In genomic region chr5:43039468-43040286, GRCh38 we compare ENCODE assay signal across 8 cellular contexts. TPM values are rescaled to one million over a fixed set of nuclear protein-coding genes. Genes with fewer than 3 reads are reported as not detected.
DNase-seq lines count a peak whose midpoint lies in the region; TF ChIP-seq lines count a peak whose summit lies in the region.

No MANE protein-coding gene starts in this region.

- H3K79me2 ChIP-seq in GM23248 (ENCODE audit: insufficient read depth): peaks cover 63% of the 10 kb centered on the region

- H3F3A ChIP-seq in GM23248 (ENCODE audit: insufficient read depth): peaks cover 27% of the 10 kb centered on the region

- no peaks in the 10 kb centered on the region for H3K27me3 ChIP-seq in GM23248 (replicated peaks; ENCODE audit: insufficient read depth)

- H3K27ac ChIP-seq in GM23248: peak overlapping the region; percentile 98

- H4K20me1 ChIP-seq in GM23248 (ENCODE audit: insufficient read depth): no peaks in the 10 kb centered on the region

- peaks cover 4% of the 10 kb centered on the region; the same call in 1 of the 2 replicates for H3K4me1 ChIP-seq in GM23248 (ENCODE audit: insufficient read depth)

- intact Hi-C loops in lower leg skin (cut with DNase I; ENCODE audit: low total_unique reads): no loop called here

- H3K9me2 ChIP-seq in GM23248 (ENCODE audit: insufficient read depth): no peaks in the 10 kb centered on the region

- no peak for TF ChIP-seq POLR2A in lower leg skin (IDR thresholded peaks at IDR 0.05)

- WGBS in GM23248 (ENCODE audit: low coverage in 1 of 2, low lambda C conversion rate in 2 of 2, missing lambda C conversion rate in 2 of 2), 2 experiments: 72% methylated on average over 35 of the region's 35 CpGs
- WGBS in lower leg skin, 2 donors: 13 to 19% methylated on average over 34 to 35 of the region's 35 CpGs

- peak overlapping the region; percentile 85 for H2AFZ ChIP-seq in GM23248

- H3K4me2 ChIP-seq in GM23248 (ENCODE audit: unreplicated experiment): peak overlapping the region; percentile 93

- TF ChIP-seq CTCF in WI38 (IDR thresholded peaks at IDR 0.05; ENCODE audit: low read depth, low read length): no peak
- peak; percentile 42 for TF ChIP-seq CTCF in choroid plexus epithelial cell (conservative IDR thresholded peaks at IDR 0.05; ENCODE audit: low read depth, low read length)
- no peak for TF ChIP-seq CTCF in lower leg skin (IDR thresholded peaks at IDR 0.05)

- peak; percentile 72 for DNase-seq in CD1c-positive myeloid dendritic cell (ENCODE audit: extremely low spot score)
- DNase-seq in GM23248: peak; percentile 58
- DNase-seq in NCI-H2107 (lab: John Stamatoyannopoulos, UW): peak; percentile 75
- DNase-seq in choroid plexus epithelial cell (ENCODE audit: low read depth): peak; percentile 86
- peak; percentile 62 to 94 for DNase-seq in lower leg skin (ENCODE audit: low spot score in 2 of 2)
- peak; percentile 49 to 51 for DNase-seq in stimulated activated CD8-positive, alpha-beta memory T cell treated with anti-CD3 and anti-CD28 coated beads, Interleukin-2, amount 100 ng/mL, for 48 hours (ENCODE audit: low read depth in 2 of 2)
- no peak for DNase-seq in iPS-NIHi11 (ENCODE audit: low spot score)

- in situ Hi-C loops in GM23248 (cut with MboI): no loop called here

- H3K9me3 ChIP-seq in GM23248 (ENCODE audit: low read depth): no peaks in the 10 kb centered on the region

- H3K4me3 ChIP-seq in GM23248 (peak overlapping the region; percentile 80), WI38 (ENCODE audit: low read depth, low read length) (peak overlapping the region; percentile 44), choroid plexus epithelial cell (ENCODE audit: low read depth, low read length) (peak overlapping the region; percentile 81), lower leg skin (ENCODE audit: low read depth, poor library complexity, severe bottlenecking) (peak overlapping the region; percentile 15)

- no peaks in the 10 kb centered on the region for H3K36me3 ChIP-seq in GM23248 (ENCODE audit: low read depth)

- peak overlapping the region; percentile 96 for H3K9ac ChIP-seq in GM23248

RNA-seq across cellular contexts. Expression of gene ANXA2R, which starts 0.4 kb away (rescaled TPM):
- total RNA-seq in GM23248 (2014; rRNA removed; shearing (Covaris generic)): 0.13 and 1.2 TPM in 2 replicates
- polyA plus RNA-seq in GM23248 (2016; fragmentation: Nextera tagmentation; extraction: Ambion mirVana): 0.35 and 0.56 TPM in 2 replicates
- 1 to 10 TPM; 1.1 to 2.7 (median 2.4) TPM for total RNA-seq in lower leg skin

Comparison
In these comparisons a context has a peak if more than half of its experiments do, and no peak if none do; other contexts are left out.
1. H3K4me3 ChIP-seq: peak in every context shown above with its lines; median percentile 81 in choroid plexus epithelial cell; 80 in GM23248; 44 in WI38; 15 in lower leg skin.